ENCODE assay signal across 8 cellular contexts in genomic region chrX:40952855-40953254, GRCh38.
DNase-seq lines count a peak whose midpoint lies in the region; ATAC-seq and TF ChIP-seq lines count a peak whose summit lies in the region.

No MANE protein-coding gene starts in this region.

- CTCF ChIA-PET in Caco-2 (lab: Charles Lee) = no interaction called here

- peak overlapping the region; percentile 58 for H3K4me3 Mint-ChIP-seq in activated naive CD8-positive, alpha-beta T cell
- no peak overlapping the region for H3K4me3 Mint-ChIP-seq in Caco-2 (ENCODE audit: unreplicated experiment)

- POLR2A ChIA-PET in Caco-2 (lab: Charles Lee) = no interaction called here

- H3K27me3 ChIP-seq in mucosa of rectum (ENCODE audit: control insufficient read depth in 2 of 2, insufficient read depth in 2 of 2, low read length in 2 of 2) (peaks cover 1 to 3% of the 10 kb centered on the region in 2 donors), uterus (no peaks in the 10 kb centered on the region), Caco-2 (replicated peaks; ENCODE audit: control insufficient read depth, insufficient read depth, low read length) (no peaks in the 10 kb centered on the region)

- H3K36me3 ChIP-seq in mucosa of rectum (ENCODE audit: control insufficient read depth in 2 of 2, insufficient read depth in 2 of 2, low read length in 2 of 2) (no peaks in the 10 kb centered on the region), uterus (no peaks in the 10 kb centered on the region), Caco-2 (ENCODE audit: control insufficient read depth, insufficient read depth, low read length) (no peaks in the 10 kb centered on the region)

- peaks cover 6% of the 10 kb centered on the region for H3K9me3 Mint-ChIP-seq in activated naive CD8-positive, alpha-beta T cell (ENCODE audit: low read depth)
- no peaks in the 10 kb centered on the region for H3K9me3 Mint-ChIP-seq in Caco-2 (ENCODE audit: unreplicated experiment)

- peak; percentile 22 for ATAC-seq in HG02870 (IDR thresholded peaks at IDR 0.05; ENCODE audit: unreplicated experiment)

- no peak overlapping the region for H3K27ac Mint-ChIP-seq in activated naive CD8-positive, alpha-beta T cell
- no peak overlapping the region for H3K27ac Mint-ChIP-seq in Caco-2 (ENCODE audit: unreplicated experiment)

- no peak for TF ChIP-seq CTCF in uterus (IDR thresholded peaks at IDR 0.05)
- TF ChIP-seq CTCF in Caco-2 (IDR thresholded peaks at IDR 0.05; ENCODE audit: insufficient read depth in 1 of 2, low read depth in 1 of 2, low read length in 1 of 2, severe bottlenecking in 1 of 2, unreplicated experiment in 1 of 2) = no peak

- H3K4me1 Mint-ChIP-seq in activated naive CD8-positive, alpha-beta T cell (ENCODE audit: low read depth) = peaks cover 21% of the 10 kb centered on the region
- H3K4me1 Mint-ChIP-seq in Caco-2 (ENCODE audit: low read depth, unreplicated experiment) = peaks cover 6% of the 10 kb centered on the region

- no peaks in the 10 kb centered on the region for H3K27me3 Mint-ChIP-seq in activated naive CD8-positive, alpha-beta T cell
- H3K27me3 Mint-ChIP-seq in Caco-2 (ENCODE audit: insufficient read depth, unreplicated experiment) = no peaks in the 10 kb centered on the region

- no peak for TF ChIP-seq POLR2A in uterus (IDR thresholded peaks at IDR 0.05)

- no peak overlapping the region for H3K27ac ChIP-seq in mucosa of rectum (ENCODE audit: low read depth in 2 of 2, low read length in 2 of 2)
- H3K27ac ChIP-seq in uterus = no peak overlapping the region

- DNase-seq in Daoy (ENCODE audit: low read depth) (peak; percentile 9), uterus (no peak), NCI-H1092 (lab: John Stamatoyannopoulos, UW) (no peak), hippocampal formation (lab: John Stamatoyannopoulos, UW) (no peak), Caco-2 (no peak)

- peaks cover 4% of the 10 kb centered on the region for H3K36me3 Mint-ChIP-seq in activated naive CD8-positive, alpha-beta T cell
- no peaks in the 10 kb centered on the region for H3K36me3 Mint-ChIP-seq in Caco-2 (ENCODE audit: insufficient read depth, unreplicated experiment)

- peak overlapping the region; percentile 46 to 51 for H3K4me3 ChIP-seq in mucosa of rectum (ENCODE audit: low read length in 2 of 2)
- no peak overlapping the region for H3K4me3 ChIP-seq in uterus
- H3K4me3 ChIP-seq in Caco-2 (ENCODE audit: low read depth, low read length) = no peak overlapping the region

- H3K9me3 ChIP-seq in mucosa of rectum (ENCODE audit: control insufficient read depth in 2 of 2, low read length in 2 of 2) (no peaks in the 10 kb centered on the region), uterus (no peaks in the 10 kb centered on the region), Caco-2 (no peaks in the 10 kb centered on the region)

- no TSS peak for BruUV-seq in Caco-2 (replicated peaks; lab: Mats Ljungman, UMichigan)

- no peak overlapping the region for H3K9ac ChIP-seq in mucosa of rectum (ENCODE audit: low read depth in 1 of 2, low read length in 2 of 2)

- H3K4me1 ChIP-seq in mucosa of rectum (ENCODE audit: control insufficient read depth in 2 of 2, insufficient read depth in 2 of 2, low read length in 2 of 2) (no peaks in the 10 kb centered on the region), uterus (no peaks in the 10 kb centered on the region), Caco-2 (no peaks in the 10 kb centered on the region)

- intact Hi-C loops in uterus (cut with DNase I; ENCODE audit: low total_unique reads) (no loop called here), Caco-2 (cut with micrococcal nuclease; ENCODE audit: unreplicated experiment) (no loop called here)

Comparison
In these comparisons a context has a peak if more than half of its experiments do, and no peak if none do; other contexts are left out.
1. H3K4me3 ChIP-seq: peak in mucosa of rectum (2 of 2); none in uterus (0 of 2) and Caco-2 (single experiment).